ENCODE assay signal across 27 cellular contexts in genomic region chr17:33628500-33629336, GRCh38.
"Had no signal": no experiment of that assay in that cellular context is flagged by ENCODE, and none has a peak within 500 bp of the region (broad histone marks: within the 10 kb centered on the region; RNA-seq: fewer than 3 reads in every experiment).

No MANE protein-coding gene starts in this region.

- ATAC-seq: activated CD8-positive, alpha-beta T cell treated with anti-CD3 and anti-CD28 coated beads, Interleukin-2, amount 10 ng/mL, durations not matched to agents 7 days and 5 days; activated naive CD4-positive, alpha-beta T cell treated with anti-CD3 and anti-CD28 coated beads, Interleukin-2, amount 50 U/mL, for 72 hours had no signal

- H3K4me1 ChIP-seq: SJCRH30 had no signal

- H3K27ac ChIP-seq: PC-9, RWPE1, SJCRH30, SK-N-MC, WERI-Rb-1 had no signal

- H3K4me3 ChIP-seq: PC-9, SJCRH30, SK-N-MC had no signal

- H3K27me3 Mint-ChIP-seq: activated CD4-positive, alpha-beta T cell treated with anti-CD3 and anti-CD28 coated beads, Interleukin-2, amount 10 ng/mL, durations not matched to agents 24 days and 14 days had no signal

- H3K4me3 Mint-ChIP-seq: activated CD4-positive, alpha-beta T cell treated with anti-CD3 and anti-CD28 coated beads, Interleukin-2, amount 10 ng/mL, durations not matched to agents 24 days and 14 days; activated CD8-positive, alpha-beta T cell treated with anti-CD3 and anti-CD28 coated beads, Interleukin-2, amount 10 ng/mL, durations not matched to agents 7 days and 5 days; activated naive CD4-positive, alpha-beta T cell treated with anti-CD3 and anti-CD28 coated beads for 36 hours; activated T-cell treated with anti-CD3 and anti-CD28 coated beads, Interleukin-2, amount 50 U/mL, for 24 hours; brain had no signal

- H3K36me3 Mint-ChIP-seq: brain had no signal

- H3K4me1 Mint-ChIP-seq: activated CD4-positive, alpha-beta T cell treated with anti-CD3 and anti-CD28 coated beads, Interleukin-2, amount 10 ng/mL, durations not matched to agents 24 days and 14 days had no signal

- H3K36me3 ChIP-seq: SJCRH30, WERI-Rb-1 had no signal

- DNase-seq: activated CD4-positive, alpha-beta T cell treated with anti-CD3 and anti-CD28 coated beads, Interleukin-2, amount 10 ng/mL, durations not matched to agents 24 days and 14 days; activated CD4-positive, alpha-beta T cell treated with anti-CD3 and anti-CD28 coated beads, Interleukin-2, amount 50 U/mL, for 4 hours; activated CD8-positive, alpha-beta T cell treated with anti-CD3 and anti-CD28 coated beads, Interleukin-2, amount 10 ng/mL, durations not matched to agents 7 days and 5 days; activated gamma-delta T cell; activated naive CD4-positive, alpha-beta T cell treated with anti-CD3 and anti-CD28 coated beads for 36 hours; activated T-cell treated with anti-CD3 and anti-CD28 coated beads, Interleukin-2, amount 50 U/mL, for 24 hours; central memory CD4-positive, alpha-beta T cell; Karpas-422; KBM-7; NCI-H1092; NCI-H1436 treated with DMSO at 0.1 percent for 48 hours; NCI-H1694 treated with DMSO at 0.1 percent for 48 hours; NCI-H2029; NCI-H345; NCI-H524 treated with DMSO at 0.1 percent for 48 hours; NCI-H748 treated with DMSO at 0.1 percent for 48 hours; NK-92 treated with Interleukin-12 subunit alpha and Interleukin-12 subunit beta, amount 100 ng/mL, for 24 hours; PC-9; SHP77; SJCRH30; T1000; WERI-Rb-1 had no signal

- H2AFZ ChIP-seq: PC-9 had no signal

- H3K9me3 Mint-ChIP-seq: activated CD4-positive, alpha-beta T cell treated with anti-CD3 and anti-CD28 coated beads, Interleukin-2, amount 10 ng/mL, durations not matched to agents 24 days and 14 days had no signal

- H3K9me3 ChIP-seq: SJCRH30 had no signal

- H3K27ac Mint-ChIP-seq: activated CD4-positive, alpha-beta T cell treated with anti-CD3 and anti-CD28 coated beads, Interleukin-2, amount 10 ng/mL, durations not matched to agents 24 days and 14 days; activated CD8-positive, alpha-beta T cell treated with anti-CD3 and anti-CD28 coated beads, Interleukin-2, amount 10 ng/mL, durations not matched to agents 7 days and 5 days; activated naive CD4-positive, alpha-beta T cell treated with anti-CD3 and anti-CD28 coated beads for 36 hours; activated T-cell treated with anti-CD3 and anti-CD28 coated beads, Interleukin-2, amount 50 U/mL, for 24 hours; activated T-helper 2 cell treated with anti-CD3 and anti-CD28 coated beads, Interferon-gamma antibody, Interleukin-2, Interleukin-4, amounts not matched to agents 10 μg/mL and 5 μg/mL and 100 μg/mL, durations not matched to agents 14 hours and 24 hours and 36 hours; brain had no signal

- H3K4me2 ChIP-seq: PC-9 had no signal
